In the genomic region with DNA sequence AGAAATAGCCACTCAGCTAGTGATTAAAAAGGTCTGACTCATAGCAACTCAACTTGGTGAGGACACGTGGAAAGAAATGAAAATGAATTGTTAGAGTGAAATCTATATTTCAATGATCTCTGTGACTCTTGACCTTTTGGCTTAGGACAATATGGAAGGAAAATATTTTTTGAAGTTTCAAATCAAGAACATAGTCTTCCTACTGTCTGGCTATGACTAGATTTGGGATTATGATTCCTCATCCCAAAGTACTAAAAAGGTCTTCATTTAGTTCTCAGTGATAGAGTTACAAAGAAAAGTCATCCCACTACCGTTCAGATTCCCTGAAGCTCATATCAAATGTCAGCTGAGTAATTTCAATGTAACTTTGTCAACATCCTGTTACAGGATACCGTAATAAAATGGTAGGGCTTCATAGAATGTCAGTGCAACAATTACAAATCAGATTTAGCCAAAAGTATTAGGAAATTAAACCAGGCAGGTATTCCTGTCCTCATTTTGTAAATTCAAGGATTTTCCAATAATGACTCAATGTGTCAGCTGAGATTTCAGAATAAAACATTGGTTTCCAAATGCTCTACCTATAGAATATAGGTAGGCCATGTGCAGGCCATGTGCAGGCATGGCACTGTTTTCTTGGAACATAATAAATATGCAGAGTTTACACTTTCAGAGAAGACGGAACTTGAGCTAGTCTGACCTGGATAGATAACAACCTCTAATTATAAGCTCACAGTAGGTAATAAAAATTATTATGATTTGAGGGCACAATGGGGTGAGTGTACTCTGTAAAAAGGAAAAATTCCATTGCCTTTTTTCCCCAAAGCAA, we compare ENCODE assay signal across 1 cellular context.
TF ChIP-seq lines count a peak whose summit lies in the region.

No MANE protein-coding gene starts in this region.

TF ChIP-seq in GM23338, 12 proteins besides CTCF, POLR2A, EP300 and RAD21 (continued from another document):
- TF ChIP-seq, protein P1, sequence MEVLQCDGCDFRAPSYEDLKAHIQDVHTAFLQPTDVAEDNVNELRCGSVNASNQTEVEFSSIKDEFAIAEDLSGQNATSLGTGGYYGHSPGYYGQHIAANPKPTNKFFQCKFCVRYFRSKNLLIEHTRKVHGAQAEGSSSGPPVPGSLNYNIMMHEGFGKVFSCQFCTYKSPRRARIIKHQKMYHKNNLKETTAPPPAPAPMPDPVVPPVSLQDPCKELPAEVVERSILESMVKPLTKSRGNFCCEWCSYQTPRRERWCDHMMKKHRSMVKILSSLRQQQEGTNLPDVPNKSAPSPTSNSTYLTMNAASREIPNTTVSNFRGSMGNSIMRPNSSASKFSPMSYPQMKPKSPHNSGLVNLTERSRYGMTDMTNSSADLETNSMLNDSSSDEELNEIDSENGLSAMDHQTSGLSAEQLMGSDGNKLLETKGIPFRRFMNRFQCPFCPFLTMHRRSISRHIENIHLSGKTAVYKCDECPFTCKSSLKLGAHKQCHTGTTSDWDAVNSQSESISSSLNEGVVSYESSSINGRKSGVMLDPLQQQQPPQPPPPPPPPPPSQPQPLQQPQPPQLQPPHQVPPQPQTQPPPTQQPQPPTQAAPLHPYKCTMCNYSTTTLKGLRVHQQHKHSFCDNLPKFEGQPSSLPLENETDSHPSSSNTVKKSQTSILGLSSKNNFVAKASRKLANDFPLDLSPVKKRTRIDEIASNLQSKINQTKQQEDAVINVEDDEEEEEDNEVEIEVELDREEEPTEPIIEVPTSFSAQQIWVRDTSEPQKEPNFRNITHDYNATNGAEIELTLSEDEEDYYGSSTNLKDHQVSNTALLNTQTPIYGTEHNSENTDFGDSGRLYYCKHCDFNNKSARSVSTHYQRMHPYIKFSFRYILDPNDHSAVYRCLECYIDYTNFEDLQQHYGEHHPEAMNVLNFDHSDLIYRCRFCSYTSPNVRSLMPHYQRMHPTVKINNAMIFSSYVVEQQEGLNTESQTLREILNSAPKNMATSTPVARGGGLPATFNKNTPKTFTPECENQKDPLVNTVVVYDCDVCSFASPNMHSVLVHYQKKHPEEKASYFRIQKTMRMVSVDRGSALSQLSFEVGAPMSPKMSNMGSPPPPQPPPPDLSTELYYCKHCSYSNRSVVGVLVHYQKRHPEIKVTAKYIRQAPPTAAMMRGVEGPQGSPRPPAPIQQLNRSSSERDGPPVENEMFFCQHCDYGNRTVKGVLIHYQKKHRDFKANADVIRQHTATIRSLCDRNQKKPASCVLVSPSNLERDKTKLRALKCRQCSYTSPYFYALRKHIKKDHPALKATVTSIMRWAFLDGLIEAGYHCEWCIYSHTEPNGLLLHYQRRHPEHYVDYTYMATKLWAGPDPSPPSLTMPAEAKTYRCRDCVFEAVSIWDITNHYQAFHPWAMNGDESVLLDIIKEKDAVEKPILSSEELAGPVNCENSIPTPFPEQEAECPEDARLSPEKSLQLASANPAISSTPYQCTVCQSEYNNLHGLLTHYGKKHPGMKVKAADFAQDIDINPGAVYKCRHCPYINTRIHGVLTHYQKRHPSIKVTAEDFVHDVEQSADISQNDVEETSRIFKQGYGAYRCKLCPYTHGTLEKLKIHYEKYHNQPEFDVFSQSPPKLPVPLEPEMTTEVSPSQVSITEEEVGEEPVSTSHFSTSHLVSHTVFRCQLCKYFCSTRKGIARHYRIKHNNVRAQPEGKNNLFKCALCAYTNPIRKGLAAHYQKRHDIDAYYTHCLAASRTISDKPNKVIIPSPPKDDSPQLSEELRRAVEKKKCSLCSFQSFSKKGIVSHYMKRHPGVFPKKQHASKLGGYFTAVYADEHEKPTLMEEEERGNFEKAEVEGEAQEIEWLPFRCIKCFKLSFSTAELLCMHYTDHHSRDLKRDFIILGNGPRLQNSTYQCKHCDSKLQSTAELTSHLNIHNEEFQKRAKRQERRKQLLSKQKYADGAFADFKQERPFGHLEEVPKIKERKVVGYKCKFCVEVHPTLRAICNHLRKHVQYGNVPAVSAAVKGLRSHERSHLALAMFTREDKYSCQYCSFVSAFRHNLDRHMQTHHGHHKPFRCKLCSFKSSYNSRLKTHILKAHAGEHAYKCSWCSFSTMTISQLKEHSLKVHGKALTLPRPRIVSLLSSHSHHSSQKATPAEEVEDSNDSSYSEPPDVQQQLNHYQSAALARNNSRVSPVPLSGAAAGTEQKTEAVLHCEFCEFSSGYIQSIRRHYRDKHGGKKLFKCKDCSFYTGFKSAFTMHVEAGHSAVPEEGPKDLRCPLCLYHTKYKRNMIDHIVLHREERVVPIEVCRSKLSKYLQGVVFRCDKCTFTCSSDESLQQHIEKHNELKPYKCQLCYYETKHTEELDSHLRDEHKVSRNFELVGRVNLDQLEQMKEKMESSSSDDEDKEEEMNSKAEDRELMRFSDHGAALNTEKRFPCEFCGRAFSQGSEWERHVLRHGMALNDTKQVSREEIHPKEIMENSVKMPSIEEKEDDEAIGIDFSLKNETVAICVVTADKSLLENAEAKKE (CRISPR knock-in tag; IDR thresholded peaks at IDR 0.05) = no peak
